8 cellular contexts compared by ENCODE assay signal in the genomic region with DNA sequence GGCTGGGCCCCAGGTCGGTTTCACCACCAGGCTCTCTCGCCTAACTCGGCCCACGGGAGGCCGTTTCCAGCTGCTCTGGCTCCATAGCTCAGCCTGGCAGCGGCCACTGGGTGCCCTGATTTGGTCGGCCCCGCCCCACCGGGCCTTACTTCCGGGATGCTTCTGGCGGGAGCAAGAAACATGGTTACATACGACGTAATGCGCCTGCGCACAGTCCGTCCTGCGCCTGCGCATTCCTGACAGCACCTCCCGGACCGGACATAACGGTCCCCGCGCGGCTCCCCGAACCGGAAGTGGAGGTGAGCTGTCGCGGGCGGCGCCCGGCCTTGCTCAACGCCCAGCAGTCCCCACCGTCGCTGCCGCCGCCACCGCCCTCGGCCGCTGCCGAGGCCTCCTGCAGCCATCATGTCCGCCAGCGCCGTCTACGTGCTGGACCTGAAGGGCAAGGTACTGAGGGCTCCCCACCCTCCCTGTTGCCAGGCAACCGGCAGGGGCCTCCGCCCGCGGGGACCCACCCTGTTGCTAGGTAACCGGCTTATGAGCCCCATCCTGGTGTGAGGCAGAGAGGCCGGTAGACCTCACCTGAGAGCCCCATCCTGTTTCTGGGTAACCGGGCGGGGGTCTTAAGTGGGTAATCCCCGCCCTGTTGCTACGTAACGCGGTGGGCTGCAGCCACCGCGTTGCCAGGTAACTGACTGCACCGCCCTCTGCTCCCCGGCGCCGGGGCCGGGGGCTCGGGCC. TPM values are rescaled to one million over a fixed set of nuclear protein-coding genes. Genes with fewer than 3 reads are reported as not detected.
DNase-seq lines count a peak whose midpoint lies in the region; ATAC-seq and TF ChIP-seq lines count a peak whose summit lies in the region.

TSS of gene AP1M1 (plus strand) at position 290 of the 741 bp plus-strand sequence. CDS start at position 406, 116 bp downstream.

- H3F3A ChIP-seq in SK-N-SH (replicated peaks; ENCODE audit: insufficient read depth): peaks cover 16% of the 10 kb centered on the region

- peaks cover 13 to 17% of the 10 kb centered on the region in 2 experiments; a peak in 3 of 4 replicates for H3K4me1 ChIP-seq in SK-N-SH (ENCODE audit: control insufficient read depth in 1 of 2, insufficient read depth in 2 of 2, low read depth in 1 of 2, low read length in 1 of 2)
- H3K4me1 ChIP-seq in testis: peaks cover 13% of the 10 kb centered on the region

- H3K4me3 ChIP-seq in SK-N-SH (ENCODE audit: low read depth in 2 of 2, low read length in 1 of 2) (peak within 1 kb of the TSS; percentile 94 to 99), testis (peak within 1 kb of the TSS; percentile 80 to 98)

- no peaks in the 10 kb centered on the region for H3K27me3 Mint-ChIP-seq in activated naive CD4-positive, alpha-beta T cell treated with anti-CD3 and anti-CD28 coated beads, Interleukin-2, amount 50 U/mL, for 24 hours

- TF ChIP-seq POLR2A in testis (IDR thresholded peaks at IDR 0.05): no peak

- peak within 1 kb of the TSS; percentile 87 for H2AFZ ChIP-seq in SK-N-SH (ENCODE audit: low read depth)

- peak within 1 kb of the TSS; percentile 98 for H3K4me2 ChIP-seq in SK-N-SH

- no peaks in the 10 kb centered on the region for H3K9me2 ChIP-seq in SK-N-SH

- H3K36me3 ChIP-seq in SK-N-SH (replicated peaks in 1 of 2; ENCODE audit: control insufficient read depth in 1 of 2, insufficient read depth in 2 of 2, low read length in 1 of 2): peaks cover 0 to 25% of the 10 kb centered on the region in 2 experiments
- H3K36me3 ChIP-seq in testis (ENCODE audit: low read depth, missing control alignments): no peaks in the 10 kb centered on the region

- no peak for TF ChIP-seq RAD21 in SK-N-SH (IDR thresholded peaks at IDR 0.05; ENCODE audit: low read length)

- no peaks in the 10 kb centered on the region for H3K9me3 ChIP-seq in SK-N-SH
- H3K9me3 ChIP-seq in testis: no peaks in the 10 kb centered on the region

- H3K4me1 Mint-ChIP-seq in activated naive CD4-positive, alpha-beta T cell treated with anti-CD3 and anti-CD28 coated beads, Interleukin-2, amount 50 U/mL, for 24 hours: peaks cover 45% of the 10 kb centered on the region

- H3K27ac ChIP-seq in SK-N-SH (ENCODE audit: low read depth in 2 of 2, low read length in 1 of 2) (peak within 1 kb of the TSS; percentile 88 to 90), testis (peak within 1 kb of the TSS in 1 of 2 donors; percentile 80)

- ATAC-seq in HG02571 (IDR thresholded peaks at IDR 0.05; ENCODE audit: unreplicated experiment): peak; percentile 89
- ATAC-seq in omental fat pad (ENCODE audit: low FRiP score): peak; percentile 94

- CTCF ChIA-PET in SK-N-SH (lab: Yijun Ruan, JAX): interaction anchor here (0.5 to 1.4 kb wide), 2 partner anchors 12 to 37 kb away, joined by 3 to 8 read pairs; partner anchors contain the start of gene FAM32A

- H3K4me3 Mint-ChIP-seq in activated naive CD4-positive, alpha-beta T cell treated with anti-CD3 and anti-CD28 coated beads, Interleukin-2, amount 50 U/mL, for 24 hours: peak within 1 kb of the TSS; percentile 94

- H3K9ac ChIP-seq in SK-N-SH: peak within 1 kb of the TSS; percentile 93

- no peaks in the 10 kb centered on the region for H3K9me3 Mint-ChIP-seq in activated naive CD4-positive, alpha-beta T cell treated with anti-CD3 and anti-CD28 coated beads, Interleukin-2, amount 50 U/mL, for 24 hours

- intact Hi-C loops in testis (cut with DNase I; ENCODE audit: low total_unique reads): no loop called here

- POLR2A ChIA-PET in SK-N-SH (lab: Yijun Ruan, JAX): interaction anchor here (1.1 to 1.6 kb wide), 2 partner anchors 9 to 12 kb away, joined by 7 to 18 read pairs; partner anchors contain the start of gene FAM32A

- peaks cover 4% of the 10 kb centered on the region for H3K36me3 Mint-ChIP-seq in activated naive CD4-positive, alpha-beta T cell treated with anti-CD3 and anti-CD28 coated beads, Interleukin-2, amount 50 U/mL, for 24 hours

- peaks cover 50% of the 10 kb centered on the region for H3K79me2 ChIP-seq in SK-N-SH (ENCODE audit: insufficient read depth)

- H3K27ac Mint-ChIP-seq in activated naive CD4-positive, alpha-beta T cell treated with anti-CD3 and anti-CD28 coated beads, Interleukin-2, amount 50 U/mL, for 24 hours: peak within 1 kb of the TSS; percentile 99

- H4K20me1 ChIP-seq in SK-N-SH (ENCODE audit: insufficient read depth): peaks cover 34% of the 10 kb centered on the region

- TF ChIP-seq CTCF in SK-N-SH (IDR thresholded peaks at IDR 0.05) (no peak), omental fat pad (IDR thresholded peaks at IDR 0.05) (no peak), testis (IDR thresholded peaks at IDR 0.05) (no peak)

- 0% methylated on average over 20 of the region's 64 CpGs for WGBS in SK-N-SH (ENCODE audit: low lambda C conversion rate)
- WGBS in testis, 2 donors: 0% methylated on average over 1 to 49 of the region's 64 CpGs

- DNase-seq in GM04504 (ENCODE audit: low read depth) (peak; percentile 91), NCI-H1048 (lab: John Stamatoyannopoulos, UW) (peak; percentile 87), SK-N-SH (peak; percentile 98), glomerular endothelial cell (ENCODE audit: extremely low read depth, low read depth, low spot score) (peak; percentile 80), omental fat pad (ENCODE audit: low spot score) (peak; percentile 92), testis (peak; percentile 97)

- TF ChIP-seq EP300 in SK-N-SH (IDR thresholded peaks at IDR 0.05; ENCODE audit: borderline replicate concordance in 1 of 2, low read depth in 1 of 2, low read length in 1 of 2): no peak; a peak in 1 of 4 replicates

- H3K27me3 ChIP-seq in SK-N-SH (ENCODE audit: insufficient read depth) (no peaks in the 10 kb centered on the region), testis (no peaks in the 10 kb centered on the region)

TF ChIP-seq in SK-N-SH, 30 proteins besides CTCF, POLR2A, EP300 and RAD21 (continues in another document):
- no peak for TF ChIP-seq JUND (IDR thresholded peaks at IDR 0.05)
- no peak for TF ChIP-seq ZBTB33 (IDR thresholded peaks at IDR 0.05; ENCODE audit: borderline replicate concordance, low read depth)
- TF ChIP-seq SIN3A (IDR thresholded peaks at IDR 0.05; ENCODE audit: borderline replicate concordance, low read depth, low read length): 0 out of 2 replicates have a peak, but pooled peaks have one; percentile 15
- TF ChIP-seq RXRA (IDR thresholded peaks at IDR 0.05; ENCODE audit: borderline replicate concordance, low read depth): no peak
- no peak for TF ChIP-seq RFX5 (IDR thresholded peaks at IDR 0.05; ENCODE audit: low read length)
- peak; percentile 66; the same call in 1 of the 2 replicates for TF ChIP-seq MAX (IDR thresholded peaks at IDR 0.05; ENCODE audit: low read depth)
- TF ChIP-seq POLR2AphosphoS5 (IDR thresholded peaks at IDR 0.05; ENCODE audit: low read depth, low read length): peak; percentile 84
- TF ChIP-seq TAF1 (IDR thresholded peaks at IDR 0.05; ENCODE audit: borderline replicate concordance, low read depth, low read length): peak; percentile 47; the same call in 1 of the 2 replicates
- peak; percentile 92 for TF ChIP-seq NRF1 (IDR thresholded peaks at IDR 0.05; ENCODE audit: low read depth, low read length)
- no peak for TF ChIP-seq SMC3 (IDR thresholded peaks at IDR 0.05; ENCODE audit: low read depth, low read length)

RNA-seq across cellular contexts. Expression of gene AP1M1, which starts in this region (rescaled TPM):
- polyA plus RNA-seq in SK-N-SH (2012; rRNA removed) (101 and 133 TPM in 2 replicates), testis (ENCODE audit: insufficient read depth, low read depth, low replicate concordance) (172 TPM)
- 68.9 and 107 TPM in 2 replicates for polyA plus RNA-seq in SK-N-SH (2012; cell fraction: cytosol; rRNA removed)
- polyA plus RNA-seq in SK-N-SH (2012; cell fraction: nucleus; rRNA removed): 156 and 167 TPM in 2 replicates
- total RNA-seq in glomerular endothelial cell (127 and 151 TPM in 2 replicates), omental fat pad (100 to 1,000 TPM in 2 of 4 donors, 10 to 100 TPM in 2; 92.0 to 154 (median 111) TPM), testis (100 to 1,000 TPM; 134 to 145 TPM)
